8 cellular contexts compared by ENCODE assay signal in the genomic region with DNA sequence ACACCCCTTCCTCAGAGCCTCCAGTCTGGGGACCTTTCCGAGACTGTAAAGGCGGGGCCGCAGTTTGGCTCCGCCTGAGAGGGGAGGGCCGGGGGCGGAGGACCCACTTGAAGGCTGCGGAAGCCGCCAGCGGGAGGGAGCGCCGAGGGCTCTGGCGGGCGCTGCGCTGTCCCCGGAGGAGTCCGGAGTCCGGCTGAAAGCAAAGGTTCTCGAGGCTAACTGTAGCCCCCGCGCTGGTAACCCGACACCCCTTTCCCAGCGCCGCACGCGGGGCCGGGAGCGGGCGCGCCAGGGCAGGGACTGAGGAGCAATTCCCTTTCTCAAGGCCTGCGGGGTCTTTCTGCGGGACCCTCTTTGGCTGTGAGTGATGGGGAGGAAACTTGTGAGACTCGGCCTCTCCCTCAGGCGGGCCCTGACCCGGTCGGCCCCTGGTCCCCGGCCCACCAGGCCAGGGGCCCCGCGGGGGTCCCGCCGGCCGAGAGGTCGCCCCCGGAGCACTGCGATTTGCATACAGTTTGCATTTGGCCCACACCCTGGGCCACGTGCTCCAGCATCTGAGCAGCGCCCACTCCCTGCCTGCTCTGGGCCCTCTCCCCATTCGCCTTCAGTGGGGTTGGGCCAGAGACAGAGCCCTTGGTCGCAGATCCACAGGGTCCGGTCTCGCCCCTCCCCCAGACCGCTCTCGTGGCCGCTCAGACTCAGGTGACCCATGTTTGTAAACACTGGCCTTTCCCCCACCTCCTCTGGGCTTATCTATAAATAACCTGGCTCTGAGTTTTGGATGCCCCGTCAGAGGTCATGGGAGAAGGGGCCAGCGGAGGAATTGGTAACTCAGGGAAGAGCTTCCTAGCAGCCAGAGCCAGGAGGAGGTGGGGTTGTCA. TPM values are rescaled to one million over a fixed set of nuclear protein-coding genes. Genes with fewer than 3 reads are reported as not detected.
A peak's percentile ranks its signal among the peaks of the same experiment; 100 is the strongest.
DNase-seq lines count a peak whose midpoint lies in the region; ATAC-seq and TF ChIP-seq lines count a peak whose summit lies in the region.

No MANE protein-coding gene starts in this region.

- peak overlapping the region; percentile 95 for H3K18ac ChIP-seq in neuronal stem cell (ENCODE audit: low read length)

- peak overlapping the region; percentile 17 for H3K14ac ChIP-seq in neuronal stem cell (ENCODE audit: low read length)

- peak overlapping the region; percentile 50 to 69 (median 59) for H3K4me3 ChIP-seq in BLaER1 treated with 17β-estradiol and CSF1 and Interleukin-3, amounts not matched to agents 10 nM and 100 nM
- peak overlapping the region; percentile 57 for H3K4me3 ChIP-seq in SJCRH30
- H3K4me3 ChIP-seq in gastroesophageal sphincter = peak overlapping the region; percentile 53 to 62
- H3K4me3 ChIP-seq in neuronal stem cell (ENCODE audit: low read length in 2 of 2) = peak overlapping the region; percentile 54 to 85
- peak overlapping the region; percentile 69 to 78 for H3K4me3 ChIP-seq in stomach smooth muscle (ENCODE audit: low read length in 2 of 2)

- H4K8ac ChIP-seq in neuronal stem cell (ENCODE audit: low read depth, low read length) = no peak overlapping the region

- peaks cover 8 to 32% (median 22%) of the 10 kb centered on the region in 10 experiments; a peak in 18 of 20 replicates for H3K4me1 ChIP-seq in BLaER1 treated with 17β-estradiol and CSF1 and Interleukin-3, amounts not matched to agents 10 nM and 100 nM
- H3K4me1 ChIP-seq in SJCRH30 = no peaks in the 10 kb centered on the region
- peaks cover 0 to 22% (median 9%) of the 10 kb centered on the region in 3 donors for H3K4me1 ChIP-seq in gastroesophageal sphincter
- H3K4me1 ChIP-seq in neuronal stem cell (ENCODE audit: control insufficient read depth in 2 of 2, insufficient read depth in 1 of 2, low read depth in 1 of 2, low read length in 2 of 2) = peaks cover 3 to 5% of the 10 kb centered on the region in 2 donors
- H3K4me1 ChIP-seq in stomach smooth muscle (ENCODE audit: control insufficient read depth, insufficient read depth, low read length) = peaks cover 11% of the 10 kb centered on the region

- H2BK15ac ChIP-seq in neuronal stem cell (ENCODE audit: low read length) = peak overlapping the region; percentile 84

- peak overlapping the region in 10 of 11 experiments; percentile 22 to 68 (median 56); a peak in 17 of 22 replicates for H3K27ac ChIP-seq in BLaER1 treated with 17β-estradiol and CSF1 and Interleukin-3, amounts not matched to agents 10 nM and 100 nM
- H3K27ac ChIP-seq in SJCRH30 = peak overlapping the region; percentile 6; the same call in 1 of the 2 replicates
- peak overlapping the region in 3 of 4 donors; percentile 11 to 69 (median 43) for H3K27ac ChIP-seq in gastroesophageal sphincter
- peak overlapping the region; percentile 98 for H3K27ac ChIP-seq in neuronal stem cell (replicated peaks; ENCODE audit: low read length)
- no peak overlapping the region for H3K27ac ChIP-seq in stomach smooth muscle (ENCODE audit: low read length)

- no peak overlapping the region for H3K4ac ChIP-seq in neuronal stem cell (ENCODE audit: low read length)

- 0% methylated on average over 2 of the region's 55 CpGs; no CpG with 5 or more reads in 1 of the 2 donors for WGBS in gastroesophageal sphincter (ENCODE audit: low coverage in 1 of 2), 2 donors
- WGBS in neuronal stem cell (ENCODE audit: extremely low coverage in 2 of 2, insufficient read length in 2 of 2, insufficient replicate concordance in 1 of 2), 2 donors = no CpG with 5 or more reads among the region's 55 CpGs

- H3K4me2 ChIP-seq in BLaER1 treated with 17β-estradiol and CSF1 and Interleukin-3, amounts not matched to agents 10 nM and 100 nM = peak overlapping the region; percentile 78 to 95 (median 90)
- peak overlapping the region; percentile 90 for H3K4me2 ChIP-seq in neuronal stem cell (ENCODE audit: insufficient read depth, low read length, poor library complexity, severe bottlenecking)

- TF ChIP-seq EP300 in gastroesophageal sphincter (IDR thresholded peaks at IDR 0.05) = no peak

- peak overlapping the region; percentile 96 for H2AFZ ChIP-seq in neuronal stem cell (ENCODE audit: low read length)

- H2BK5ac ChIP-seq in neuronal stem cell (ENCODE audit: low read length) = peak overlapping the region; percentile 91

- no peaks in the 10 kb centered on the region for H4K20me1 ChIP-seq in BLaER1 treated with 17β-estradiol and CSF1 and Interleukin-3, amounts not matched to agents 10 nM and 100 nM

- peak overlapping the region; percentile 77 for H2BK120ac ChIP-seq in neuronal stem cell (ENCODE audit: low read depth, low read length)

- peaks cover 7 to 35% (median 20%) of the 10 kb centered on the region in 11 experiments; a peak in 19 of 22 replicates for H3K9me3 ChIP-seq in BLaER1 treated with 17β-estradiol and CSF1 and Interleukin-3, amounts not matched to agents 10 nM and 100 nM (replicated peaks in 1 of 11)
- no peaks in the 10 kb centered on the region for H3K9me3 ChIP-seq in SJCRH30 (replicated peaks)
- H3K9me3 ChIP-seq in gastroesophageal sphincter = no peaks in the 10 kb centered on the region
- peaks cover 4 to 9% of the 10 kb centered on the region in 2 donors for H3K9me3 ChIP-seq in neuronal stem cell (replicated peaks in 1 of 2; ENCODE audit: control insufficient read depth in 2 of 2, insufficient read depth in 1 of 2, low read depth in 1 of 2, low read length in 2 of 2)
- H3K9me3 ChIP-seq in stomach smooth muscle (ENCODE audit: control insufficient read depth in 2 of 2, low read length in 2 of 2) = no peaks in the 10 kb centered on the region

- H2AK5ac ChIP-seq in neuronal stem cell (ENCODE audit: low read depth, low read length) = peak overlapping the region; percentile 51

- DNase-seq in SJCRH30 (peak; percentile 78 to 83), neuronal stem cell (ENCODE audit: low spot score) (peak; percentile 92)
- peak; percentile 55 for DNase-seq in activated gamma-delta T cell treated with anti-CD3 and anti-CD28 coated beads, Interleukin-2, amount 50 U/mL, for 16 hours (ENCODE audit: low read depth)

- H3K23ac ChIP-seq in neuronal stem cell (ENCODE audit: low read depth, low read length, poor library complexity) = peak overlapping the region; percentile 61

- TF ChIP-seq POLR2A in gastroesophageal sphincter (IDR thresholded peaks at IDR 0.05) = no peak

- no peaks in the 10 kb centered on the region for H3K79me1 ChIP-seq in neuronal stem cell (ENCODE audit: low read depth, low read length)

- H3K36me3 ChIP-seq in BLaER1 treated with 17β-estradiol and CSF1 and Interleukin-3, amounts not matched to agents 10 nM and 100 nM = no peaks in the 10 kb centered on the region
- no peaks in the 10 kb centered on the region for H3K36me3 ChIP-seq in SJCRH30
- no peaks in the 10 kb centered on the region for H3K36me3 ChIP-seq in gastroesophageal sphincter
- no peaks in the 10 kb centered on the region for H3K36me3 ChIP-seq in neuronal stem cell (replicated peaks in 1 of 2; ENCODE audit: control insufficient read depth in 2 of 2, insufficient read depth in 2 of 2, low read length in 2 of 2)
- no peaks in the 10 kb centered on the region for H3K36me3 ChIP-seq in stomach smooth muscle (ENCODE audit: control insufficient read depth in 2 of 2, insufficient read depth in 2 of 2, low read length in 2 of 2)

- TF ChIP-seq CTCF in gastroesophageal sphincter (IDR thresholded peaks at IDR 0.05) = peak in 1 of 4 experiments; percentile 8

- H4K91ac ChIP-seq in neuronal stem cell (ENCODE audit: low read depth, low read length, poor library complexity) = no peak overlapping the region

- peak overlapping the region; percentile 54 to 80 (median 71); a peak in 21 of 22 replicates for H3K9ac ChIP-seq in BLaER1 treated with 17β-estradiol and CSF1 and Interleukin-3, amounts not matched to agents 10 nM and 100 nM
- H3K9ac ChIP-seq in neuronal stem cell (ENCODE audit: low read depth, low read length, poor library complexity) (peak overlapping the region; percentile 79), stomach smooth muscle (ENCODE audit: low read length in 2 of 2) (peak overlapping the region; percentile 55 to 60)

- peaks cover 21 to 27% (median 25%) of the 10 kb centered on the region in 11 experiments for H3K27me3 ChIP-seq in BLaER1 treated with 17β-estradiol and CSF1 and Interleukin-3, amounts not matched to agents 10 nM and 100 nM
- no peaks in the 10 kb centered on the region; the same call in 1 of the 2 replicates for H3K27me3 ChIP-seq in SJCRH30
- H3K27me3 ChIP-seq in gastroesophageal sphincter = no peaks in the 10 kb centered on the region
- peaks cover 0 to 4% (median 0%) of the 10 kb centered on the region in 3 experiments for H3K27me3 ChIP-seq in neuronal stem cell (ENCODE audit: control insufficient read depth in 3 of 3, insufficient read depth in 3 of 3, low read depth in 1 of 3, low read length in 3 of 3)
- H3K27me3 ChIP-seq in stomach smooth muscle (ENCODE audit: control insufficient read depth in 1 of 2, insufficient read depth in 2 of 2, low read length in 2 of 2) = peaks cover 5 to 8% of the 10 kb centered on the region in 2 donors

- ATAC-seq in HG03354 (IDR thresholded peaks at IDR 0.05; ENCODE audit: poor library complexity, severe bottlenecking, unreplicated experiment) (peak; percentile 46), gastroesophageal sphincter (peak; percentile 91), HG03097 (IDR thresholded peaks at IDR 0.05; ENCODE audit: low FRiP score, unreplicated experiment) (no peak)

- H2BK12ac ChIP-seq in neuronal stem cell (ENCODE audit: low read length) = no peak overlapping the region

RNA-seq across cellular contexts. Expression of a gene that starts 0.5 kb away (rescaled TPM):
- total RNA-seq in SJCRH30 (2014; rRNA removed; shearing (Covaris generic)) = 0.10 TPM in 1 of 2 replicates, not detected in the other
- total RNA-seq in gastroesophageal sphincter = under 1 TPM in 1 of 4 donors, not detected in 3; 0.27 TPM
- polyA plus RNA-seq in neuronal stem cell (2013, experiment 1 of 2) = 3.4 TPM
- 3.3 TPM for polyA plus RNA-seq in neuronal stem cell (2013, experiment 2 of 2)

RNA-seq across cellular contexts. Expression of a gene that starts 2.6 kb away (rescaled TPM):
- not detected in 2 replicates for total RNA-seq in SJCRH30 (2014; rRNA removed; shearing (Covaris generic))
- not detected for total RNA-seq in gastroesophageal sphincter
- not detected for polyA plus RNA-seq in neuronal stem cell (2013, experiment 1 of 2)
- polyA plus RNA-seq in neuronal stem cell (2013, experiment 2 of 2) = 0.03 TPM

RNA-seq across cellular contexts. Expression of a gene that starts 28.9 kb away (rescaled TPM):
- total RNA-seq in SJCRH30 (2014; rRNA removed; shearing (Covaris generic)) = 0.33 and 0.91 TPM in 2 replicates
- total RNA-seq in gastroesophageal sphincter = under 1 TPM in 3 of 4 donors, not detected in 1; 0.19 to 0.78 (median 0.67) TPM
- 0.24 TPM for polyA plus RNA-seq in neuronal stem cell (2013, experiment 1 of 2)
- 0.30 TPM for polyA plus RNA-seq in neuronal stem cell (2013, experiment 2 of 2)
